ENCODE assay signal across 11 cellular contexts in the genomic region with DNA sequence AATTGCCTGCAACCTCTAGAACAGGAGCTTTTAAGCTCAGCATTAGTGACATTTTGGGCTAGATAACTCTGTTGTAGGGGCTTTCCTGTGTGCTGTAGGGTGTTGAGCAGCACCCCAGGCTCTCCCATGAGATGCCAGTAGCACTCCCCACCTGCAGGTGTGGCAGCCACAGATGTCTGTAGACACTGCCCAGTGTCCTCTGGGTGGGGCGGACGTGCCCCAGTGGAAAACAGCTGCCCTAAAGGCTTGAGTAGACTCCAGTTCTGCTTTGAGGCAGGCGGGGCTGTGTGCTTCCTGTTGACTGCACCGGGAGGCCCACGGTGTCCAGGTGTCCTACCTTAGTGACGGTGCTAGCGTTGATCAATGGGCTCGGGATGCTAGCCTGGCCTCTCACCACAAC. TPM values are rescaled to one million over a fixed set of nuclear protein-coding genes. Genes with fewer than 3 reads are reported as not detected.
DNase-seq lines count a peak whose midpoint lies in the region; ATAC-seq lines count a peak whose summit lies in the region.
"Had no signal": no experiment of that assay in that cellular context is flagged by ENCODE, and none has a peak within 500 bp of the region (broad histone marks: within the 10 kb centered on the region; RNA-seq: fewer than 3 reads in every experiment).

No MANE protein-coding gene starts in this region.

- peak overlapping the region; percentile 80 for H3K27ac Mint-ChIP-seq in T-helper 2 cell treated with Interferon-gamma antibody and Interleukin-4, amounts not matched to agents 5 μg/mL and 100 μg/mL, for 36 hours
- peak overlapping the region; percentile 95 for H3K27ac Mint-ChIP-seq in activated CD8-positive, alpha-beta T cell treated with anti-CD3 and anti-CD28 coated beads, Interleukin-2, amount 10 ng/mL, durations not matched to agents 7 days and 5 days
- peak overlapping the region; percentile 89 to 92 for H3K27ac Mint-ChIP-seq in stimulated activated naive CD8-positive, alpha-beta T cell treated with anti-CD3 and anti-CD28 coated beads, Interleukin-15, amount 100 ng/mL, for 72 hours

- no peaks in the 10 kb centered on the region for H3K9me3 Mint-ChIP-seq in T-helper 2 cell treated with Interferon-gamma antibody and Interleukin-4, amounts not matched to agents 5 μg/mL and 100 μg/mL, for 36 hours
- no peaks in the 10 kb centered on the region for H3K9me3 Mint-ChIP-seq in activated CD8-positive, alpha-beta T cell treated with anti-CD3 and anti-CD28 coated beads, Interleukin-2, amount 10 ng/mL, durations not matched to agents 7 days and 5 days (ENCODE audit: insufficient read depth)
- no peaks in the 10 kb centered on the region for H3K9me3 Mint-ChIP-seq in stimulated activated naive CD8-positive, alpha-beta T cell treated with anti-CD3 and anti-CD28 coated beads, Interleukin-15, amount 100 ng/mL, for 72 hours

- ATAC-seq in activated CD8-positive, alpha-beta T cell treated with anti-CD3 and anti-CD28 coated beads, Interleukin-2, amount 10 ng/mL, durations not matched to agents 7 days and 5 days: peak; percentile 30
- ATAC-seq in stimulated activated naive CD8-positive, alpha-beta T cell treated with anti-CD3 and anti-CD28 coated beads, Interleukin-15, amount 100 ng/mL, for 72 hours: no peak
- no peak for ATAC-seq in HG03039 (IDR thresholded peaks at IDR 0.05; ENCODE audit: unreplicated experiment)

- in situ Hi-C loops in KBM-7 (cut with MboI; ENCODE audit: low pct_unique_long_range_greater_than_20kb, low sequenced_read_pairs): no loop called here

- DNase-seq in T-helper 2 cell treated with Interferon-gamma antibody and Interleukin-4, amounts not matched to agents 5 μg/mL and 100 μg/mL, for 36 hours (ENCODE audit: low spot score): peak; percentile 3
- DNase-seq in T-helper 2 cell: no peak
- DNase-seq in activated CD8-positive, alpha-beta T cell treated with anti-CD3 and anti-CD28 coated beads, Interleukin-2, amount 10 ng/mL, durations not matched to agents 7 days and 5 days: peak; percentile 24
- peak; percentile 3 for DNase-seq in kidney tubule cell (ENCODE audit: low spot score)
- no peak for DNase-seq in stimulated activated naive CD8-positive, alpha-beta T cell treated with anti-CD3 and anti-CD28 coated beads, Interleukin-15, amount 100 ng/mL, for 72 hours
- no peak for DNase-seq in NCI-H526 (lab: John Stamatoyannopoulos, UW)
- DNase-seq in KBM-7: no peak
- DNase-seq: 8988T, DMS79, Kasumi-1 had no signal

- POLR2A ChIA-PET in activated CD8-positive, alpha-beta T cell treated with anti-CD3 and anti-CD28 coated beads, Interleukin-2, amount 10 ng/mL, durations not matched to agents 7 days and 5 days (lab: Charles Lee): interaction anchor here (0.8 kb wide), 1 partner anchor 71 kb away, joined by 3 read pairs; no protein-coding TSS in a partner anchor

- no peaks in the 10 kb centered on the region for H3K27me3 Mint-ChIP-seq in T-helper 2 cell treated with Interferon-gamma antibody and Interleukin-4, amounts not matched to agents 5 μg/mL and 100 μg/mL, for 36 hours (ENCODE audit: low read depth)
- no peaks in the 10 kb centered on the region for H3K27me3 Mint-ChIP-seq in activated CD8-positive, alpha-beta T cell treated with anti-CD3 and anti-CD28 coated beads, Interleukin-2, amount 10 ng/mL, durations not matched to agents 7 days and 5 days (ENCODE audit: low read depth)
- no peaks in the 10 kb centered on the region for H3K27me3 Mint-ChIP-seq in stimulated activated naive CD8-positive, alpha-beta T cell treated with anti-CD3 and anti-CD28 coated beads, Interleukin-15, amount 100 ng/mL, for 72 hours

- H3K4me3 Mint-ChIP-seq in T-helper 2 cell treated with Interferon-gamma antibody and Interleukin-4, amounts not matched to agents 5 μg/mL and 100 μg/mL, for 36 hours: peak overlapping the region; percentile 61
- peak overlapping the region; percentile 62 for H3K4me3 Mint-ChIP-seq in activated CD8-positive, alpha-beta T cell treated with anti-CD3 and anti-CD28 coated beads, Interleukin-2, amount 10 ng/mL, durations not matched to agents 7 days and 5 days
- peak overlapping the region; percentile 52 to 58 for H3K4me3 Mint-ChIP-seq in stimulated activated naive CD8-positive, alpha-beta T cell treated with anti-CD3 and anti-CD28 coated beads, Interleukin-15, amount 100 ng/mL, for 72 hours

- CTCF ChIA-PET in activated CD8-positive, alpha-beta T cell treated with anti-CD3 and anti-CD28 coated beads, Interleukin-2, amount 10 ng/mL, durations not matched to agents 7 days and 5 days (lab: Charles Lee): interaction anchor here (0.5 to 1.3 kb wide), 3 partner anchors 12 to 26 kb away, joined by 3 read pairs; no protein-coding TSS in a partner anchor

- H3K36me3 Mint-ChIP-seq in T-helper 2 cell treated with Interferon-gamma antibody and Interleukin-4, amounts not matched to agents 5 μg/mL and 100 μg/mL, for 36 hours (ENCODE audit: low read depth): peaks cover 67% of the 10 kb centered on the region
- H3K36me3 Mint-ChIP-seq in activated CD8-positive, alpha-beta T cell treated with anti-CD3 and anti-CD28 coated beads, Interleukin-2, amount 10 ng/mL, durations not matched to agents 7 days and 5 days (ENCODE audit: low read depth): peaks cover 73% of the 10 kb centered on the region

- peaks cover 40% of the 10 kb centered on the region for H3K4me1 Mint-ChIP-seq in T-helper 2 cell treated with Interferon-gamma antibody and Interleukin-4, amounts not matched to agents 5 μg/mL and 100 μg/mL, for 36 hours (ENCODE audit: low read depth)
- peaks cover 57% of the 10 kb centered on the region for H3K4me1 Mint-ChIP-seq in activated CD8-positive, alpha-beta T cell treated with anti-CD3 and anti-CD28 coated beads, Interleukin-2, amount 10 ng/mL, durations not matched to agents 7 days and 5 days (ENCODE audit: low read depth)
- peaks cover 63% of the 10 kb centered on the region for H3K4me1 Mint-ChIP-seq in stimulated activated naive CD8-positive, alpha-beta T cell treated with anti-CD3 and anti-CD28 coated beads, Interleukin-15, amount 100 ng/mL, for 72 hours

RNA-seq across cellular contexts. Expression of a gene that starts 16.9 kb away (rescaled TPM):
- total RNA-seq in activated CD8-positive, alpha-beta T cell treated with anti-CD3 and anti-CD28 coated beads, Interleukin-2, amount 10 ng/mL, durations not matched to agents 7 days and 5 days: 1 to 10 TPM; 2.9 to 8.0 TPM

RNA-seq across cellular contexts. Expression of a gene that starts 43.2 kb away (rescaled TPM):
- total RNA-seq in activated CD8-positive, alpha-beta T cell treated with anti-CD3 and anti-CD28 coated beads, Interleukin-2, amount 10 ng/mL, durations not matched to agents 7 days and 5 days: 10 to 100 TPM in 1 of 2 experiments, 1 to 10 TPM in 1; 8.2 to 10.6 TPM

Comparison
In these comparisons a context has a peak if more than half of its experiments do, and no peak if none do; other contexts are left out.
1. DNase-seq: peak in T-helper 2 cell treated with Interferon-gamma antibody and Interleukin-4, amounts not matched to agents 5 μg/mL and 100 μg/mL, for 36 hours (single experiment), activated CD8-positive, alpha-beta T cell treated with anti-CD3 and anti-CD28 coated beads, Interleukin-2, amount 10 ng/mL, durations not matched to agents 7 days and 5 days (single experiment) and kidney tubule cell (single experiment); none in T-helper 2 cell (0 of 5), stimulated activated naive CD8-positive, alpha-beta T cell treated with anti-CD3 and anti-CD28 coated beads, Interleukin-15, amount 100 ng/mL, for 72 hours (0 of 2), NCI-H526 (0 of 2) and KBM-7 (single experiment).
2. Peak in every context shown above with its lines, with median percentiles within 50 percentile points of each other: H3K27ac Mint-ChIP-seq and H3K4me3 Mint-ChIP-seq.